Comparison of ENCODE assay signal across 1 cellular context in the genomic region with DNA sequence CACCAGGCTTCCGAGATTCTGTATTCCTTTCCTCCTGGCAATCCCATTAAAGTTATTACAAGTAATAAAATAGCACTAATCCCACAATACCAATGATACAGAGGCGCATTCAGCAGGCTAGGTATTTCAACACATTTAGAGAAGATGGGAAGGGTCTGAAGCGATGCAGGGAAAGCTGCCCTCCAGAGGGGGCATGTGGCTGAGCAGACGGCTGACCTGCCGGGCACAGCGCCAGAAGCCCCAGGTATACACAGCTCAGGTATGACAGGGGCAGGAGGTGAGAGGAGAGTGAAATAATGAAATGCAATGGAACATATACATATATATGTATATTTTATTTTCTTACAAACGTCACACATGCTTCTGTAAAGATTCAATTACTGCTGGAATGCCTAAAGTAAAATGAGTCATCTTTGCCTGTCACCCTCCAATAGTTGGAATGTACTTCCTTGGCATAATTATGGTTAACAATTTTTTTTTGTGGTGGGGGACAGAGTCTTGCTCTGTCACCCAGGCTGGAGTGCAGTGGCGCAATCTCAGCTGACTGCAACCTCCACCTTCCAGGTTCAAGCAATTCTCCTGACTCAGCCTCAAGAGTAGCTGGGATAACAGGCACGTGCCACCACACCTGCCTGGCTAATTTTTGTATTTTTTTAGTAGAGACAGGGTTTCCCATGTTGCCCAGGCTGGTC.
TF ChIP-seq lines count a peak whose summit lies in the region.

No MANE protein-coding gene starts in this region.

TF ChIP-seq in H1, 55 proteins besides CTCF, POLR2A, EP300 and RAD21:
- TF ChIP-seq TBP (IDR thresholded peaks at IDR 0.05; ENCODE audit: low read depth, low read length), result no peak
- TF ChIP-seq RNF2 (IDR thresholded peaks at IDR 0.05; ENCODE audit: borderline replicate concordance, low read depth, low read length, missing control alignments, poor library complexity, severe bottlenecking), result no peak
- TF ChIP-seq GABPA (IDR thresholded peaks at IDR 0.05; ENCODE audit: borderline replicate concordance, insufficient read depth, low read length), result no peak
- no peak for TF ChIP-seq SP2 (IDR thresholded peaks at IDR 0.05; ENCODE audit: low read length)
- TF ChIP-seq, protein P1, sequence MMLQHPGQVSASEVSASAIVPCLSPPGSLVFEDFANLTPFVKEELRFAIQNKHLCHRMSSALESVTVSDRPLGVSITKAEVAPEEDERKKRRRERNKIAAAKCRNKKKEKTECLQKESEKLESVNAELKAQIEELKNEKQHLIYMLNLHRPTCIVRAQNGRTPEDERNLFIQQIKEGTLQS (IDR thresholded peaks at IDR 0.05; ENCODE audit: insufficient read depth, low read depth, low read length), result no peak
